Comparison of ENCODE assay signal across 8 cellular contexts in genomic region chr19:42397315-42398166, GRCh38. TPM values are rescaled to one million over a fixed set of nuclear protein-coding genes. Genes with fewer than 3 reads are reported as not detected.
DNase-seq lines count a peak whose midpoint lies in the region; ATAC-seq, FAIRE-seq and TF ChIP-seq lines count a peak whose summit lies in the region.

No MANE protein-coding gene starts in this region.

- intact Hi-C loops in esophagus muscularis mucosa (cut with DNase I) (loop anchor here (5.0 kb wide), 1 partner anchor 70 kb away; the partner anchor contains the start of gene MEGF8), psoas muscle (cut with DNase I) (loop anchor here in 1 of 2 donors (10.0 kb wide), 1 partner anchor 263 kb away; the partner anchor contains the start of gene POU2F2)

- H3K4me1 ChIP-seq in esophagus muscularis mucosa (peaks cover 21 to 37% (median 36%) of the 10 kb centered on the region in 4 donors), psoas muscle (peaks cover 17% of the 10 kb centered on the region)

- no peak for FAIRE-seq in RCC 7860 (lab: Jason Lieb, UNC)

- H3K27ac ChIP-seq in esophagus muscularis mucosa (replicated peaks in 1 of 4), result peak overlapping the region; percentile 82 to 85 (median 84)
- peak overlapping the region; percentile 71 for H3K27ac ChIP-seq in psoas muscle

- H3K4me3 ChIP-seq in GM12864 (ENCODE audit: low read depth, low read length) (peak overlapping the region; percentile 94), esophagus muscularis mucosa (peak overlapping the region; percentile 55 to 62 (median 60)), psoas muscle (peak overlapping the region; percentile 77)

- in situ Hi-C loops in KBM-7 (cut with MboI; ENCODE audit: low pct_unique_long_range_greater_than_20kb, low sequenced_read_pairs), result no loop called here

- no peak for TF ChIP-seq EP300 in esophagus muscularis mucosa (IDR thresholded peaks at IDR 0.05)

- H3K36me3 ChIP-seq in esophagus muscularis mucosa, result no peaks in the 10 kb centered on the region
- no peaks in the 10 kb centered on the region for H3K36me3 ChIP-seq in psoas muscle (ENCODE audit: insufficient read depth in 1 of 2, low read depth in 1 of 2)

- H3K9me3 ChIP-seq in esophagus muscularis mucosa (no peaks in the 10 kb centered on the region), psoas muscle (no peaks in the 10 kb centered on the region)

- no peaks in the 10 kb centered on the region for H3K27me3 ChIP-seq in esophagus muscularis mucosa
- H3K27me3 ChIP-seq in psoas muscle (ENCODE audit: insufficient read depth in 3 of 3, low read length in 2 of 3), result no peaks in the 10 kb centered on the region

- ATAC-seq in psoas muscle (peak in 1 of 4 donors; percentile 6), HG03342 (IDR thresholded peaks at IDR 0.05; ENCODE audit: unreplicated experiment) (no peak)

- TF ChIP-seq POLR2A in esophagus muscularis mucosa (IDR thresholded peaks at IDR 0.05; ENCODE audit: low read depth), result no peak

- TF ChIP-seq CTCF in GM12864 (IDR thresholded peaks at IDR 0.05; ENCODE audit: low read depth, low read length, missing control alignments) (no peak), esophagus muscularis mucosa (IDR thresholded peaks at IDR 0.05) (no peak), psoas muscle (IDR thresholded peaks at IDR 0.05) (no peak)

- 28% methylated on average over 21 of the region's 22 CpGs for WGBS in esophagus muscularis mucosa
- WGBS in psoas muscle, 3 donors, result 23 to 26% (median 25%) methylated on average over 22 of the region's 22 CpGs

- DNase-seq in GM12864 (ENCODE audit: low read depth) (no peak), RCC 7860 (ENCODE audit: low spot score) (peak; percentile 62), esophagus muscularis mucosa (ENCODE audit: extremely low spot score) (no peak), psoas muscle (no peak), MV-4-11 (lab: John Stamatoyannopoulos, UW) (no peak), KBM-7 (no peak), NCI-H2171 treated with DMSO at 0.1 percent for 48 hours (lab: John Stamatoyannopoulos, UW) (no peak)

RNA-seq across cellular contexts. Expression of gene CNFN, which starts 7.4 kb away (rescaled TPM):
- 1 to 10 TPM in 1 of 4 donors, under 1 TPM in 1, not detected in 2; 0.92 to 2.5 TPM for total RNA-seq in esophagus muscularis mucosa
- total RNA-seq in psoas muscle, result not detected
- 1 to 10 TPM in 1 of 3 donors, under 1 TPM in 2; 0.24 to 1.0 (median 0.84) TPM for polyA plus RNA-seq in psoas muscle

RNA-seq across cellular contexts. Expression of gene LIPE, which starts 29.6 kb away (rescaled TPM):
- total RNA-seq in esophagus muscularis mucosa (10 to 100 TPM in 1 of 4 donors, 1 to 10 TPM in 3; 3.6 to 10.6 (median 5.9) TPM), psoas muscle (10 to 100 TPM in 2 of 4 donors, 1 to 10 TPM in 2; 5.3 to 27.7 (median 10.5) TPM)
- polyA plus RNA-seq in psoas muscle, result 10 to 100 TPM in 1 of 3 donors, 1 to 10 TPM in 2; 6.4 to 14.2 (median 9.3) TPM

RNA-seq across cellular contexts. Expression of gene CXCL17, which starts 45.2 kb away (rescaled TPM):
- total RNA-seq in esophagus muscularis mucosa, result 1 to 10 TPM in 1 of 4 donors, not detected in 3; 1.2 TPM
- not detected for total RNA-seq in psoas muscle
- under 1 TPM in 2 of 3 donors, not detected in 1; 0.05 to 0.11 TPM for polyA plus RNA-seq in psoas muscle
